ENCODE assay signal across 8 cellular contexts in genomic region chr6:170583736-170584180, GRCh38. TPM values are rescaled to one million over a fixed set of nuclear protein-coding genes. Genes with fewer than 3 reads are reported as not detected.
DNase-seq lines count a peak whose midpoint lies in the region; ATAC-seq, FAIRE-seq and TF ChIP-seq lines count a peak whose summit lies in the region.

No MANE protein-coding gene starts in this region.

- H3K9me3 Mint-ChIP-seq in memory B cell, result no peaks in the 10 kb centered on the region

- peaks cover 19% of the 10 kb centered on the region for H3K4me1 ChIP-seq in body of pancreas

- H3K36me3 ChIP-seq in body of pancreas (replicated peaks in 1 of 2; ENCODE audit: insufficient read depth in 1 of 2, low read depth in 2 of 2), result peaks cover 0 to 2% of the 10 kb centered on the region in 2 donors

- peaks cover 1% of the 10 kb centered on the region for H3K27me3 Mint-ChIP-seq in memory B cell

- DNase-seq in HPDE6-E6E7 (ENCODE audit: extremely low spot score) (peak; percentile 3), body of pancreas (no peak), memory B cell (ENCODE audit: low spot score in 2 of 2) (no peak), urothelium cell line (ENCODE audit: low spot score) (no peak)

- H3K4me3 ChIP-seq in GM12875 (ENCODE audit: low read depth, low read length) (peak overlapping the region; percentile 59), body of pancreas (peak overlapping the region; percentile 55 to 99)

- intact Hi-C loops in body of pancreas (cut with DNase I), result no loop called here

- FAIRE-seq in urothelium cell line (lab: Jason Lieb, UNC), result no peak

- peak overlapping the region; percentile 84 for H3K27ac Mint-ChIP-seq in memory B cell

- no peaks in the 10 kb centered on the region for H3K27me3 ChIP-seq in body of pancreas

- ATAC-seq in body of pancreas (no peak), memory B cell (ENCODE audit: low read depth) (no peak), HG03521 (IDR thresholded peaks at IDR 0.05; ENCODE audit: unreplicated experiment) (no peak), HG03442 (IDR thresholded peaks at IDR 0.05; ENCODE audit: unreplicated experiment) (no peak), HG03108 (IDR thresholded peaks at IDR 0.05; ENCODE audit: unreplicated experiment) (no peak)

- peak overlapping the region; percentile 55 to 93 (median 72) for H3K27ac ChIP-seq in body of pancreas

- peak overlapping the region; percentile 93 for H3K4me3 Mint-ChIP-seq in memory B cell

- H3K9me3 ChIP-seq in body of pancreas, result no peaks in the 10 kb centered on the region

- TF ChIP-seq POLR2A in body of pancreas (IDR thresholded peaks at IDR 0.05), result no peak

- WGBS in body of pancreas, 2 donors, result 1% methylated on average over 12 of the region's 12 CpGs

- H3K36me3 Mint-ChIP-seq in memory B cell, result peaks cover 16% of the 10 kb centered on the region

- H3K4me1 Mint-ChIP-seq in memory B cell, result peaks cover 14% of the 10 kb centered on the region

- no peak for TF ChIP-seq CTCF in GM12875 (IDR thresholded peaks at IDR 0.05; ENCODE audit: borderline replicate concordance, insufficient read depth, low read depth, low read length)
- TF ChIP-seq CTCF in body of pancreas (IDR thresholded peaks at IDR 0.05), result peak in 1 of 7 experiments; percentile 3

RNA-seq across cellular contexts. Expression of gene PDCD2, which starts 0.7 kb away (rescaled TPM):
- 10 to 100 TPM; 41.5 to 65.6 TPM for total RNA-seq in body of pancreas

RNA-seq across cellular contexts. Expression of gene TBP, which starts 29.6 kb away (rescaled TPM):
- total RNA-seq in body of pancreas, result 10 to 100 TPM in 1 of 2 donors, 1 to 10 TPM in 1; 8.6 to 10.4 TPM

RNA-seq across cellular contexts. Expression of gene PSMB1, which starts 30.7 kb away (rescaled TPM):
- 10 to 100 TPM; 39.9 to 80.9 TPM for total RNA-seq in body of pancreas
